ENCODE assay signal across 9 cellular contexts in genomic region chr10:47438857-47439474, GRCh38. TPM values are rescaled to one million over a fixed set of nuclear protein-coding genes. Genes with fewer than 3 reads are reported as not detected.
DNase-seq lines count a peak whose midpoint lies in the region; ATAC-seq, FAIRE-seq and TF ChIP-seq lines count a peak whose summit lies in the region.
"Had no signal": no experiment of that assay in that cellular context is flagged by ENCODE, and none has a peak within 500 bp of the region (broad histone marks: within the 10 kb centered on the region; RNA-seq: fewer than 3 reads in every experiment).

No MANE protein-coding gene starts in this region.

- ATAC-seq in left colon: peak; percentile 100
- no peak for ATAC-seq in stimulated activated naive CD8-positive, alpha-beta T cell treated with anti-CD3 and anti-CD28 coated beads, Interleukin-15, Interleukin-2, amounts not matched to agents 100 U/mL and 50 U/mL, for 24 hours
- no peak for ATAC-seq in GM21528 (IDR thresholded peaks at IDR 0.05; ENCODE audit: low FRiP score, unreplicated experiment)
- no peak for ATAC-seq in HG03354 (IDR thresholded peaks at IDR 0.05; ENCODE audit: poor library complexity, severe bottlenecking, unreplicated experiment)

- DNase-seq in GM03348 (ENCODE audit: low spot score) (peak; percentile 77), NAMALWA (ENCODE audit: low spot score) (peak; percentile 63), astrocyte of the cerebellum (ENCODE audit: low read depth) (peak; percentile 54), left colon (peak; percentile 42 to 65), D721Med (ENCODE audit: insufficient read length, low spot score) (no peak)
- no peak for DNase-seq in stimulated activated naive CD8-positive, alpha-beta T cell treated with anti-CD3 and anti-CD28 coated beads, Interleukin-15, Interleukin-2, amounts not matched to agents 100 U/mL and 50 U/mL, for 24 hours

- intact Hi-C loops in left colon (cut with DNase I, micrococcal nuclease): no loop called here

- no peak for FAIRE-seq in D721Med (lab: Jason Lieb, UNC)

- in situ Hi-C loops in astrocyte of the cerebellum (cut with HindIII; ENCODE audit: low sequenced_read_pairs): no loop called here

- H3K4me3 ChIP-seq in astrocyte of the cerebellum (ENCODE audit: low read depth, low read length): no peak overlapping the region

- TF ChIP-seq CTCF in astrocyte of the cerebellum (IDR thresholded peaks at IDR 0.05; ENCODE audit: low read depth, low read length, missing control alignments) (peak; percentile 81), D721Med (IDR thresholded peaks at IDR 0.05; ENCODE audit: insufficient read depth, missing control alignments) (no peak)

RNA-seq across cellular contexts. Expression of gene ANXA8, which starts 44.9 kb away (rescaled TPM):
- not detected for total RNA-seq in left colon
- total RNA-seq: myocyte had no signal

RNA-seq across cellular contexts. Expression of gene FAM25G, which starts 52.5 kb away (rescaled TPM):
- total RNA-seq in left colon: 1 to 10 TPM; 2.7 to 2.9 TPM
- total RNA-seq: myocyte had no signal

RNA-seq across cellular contexts. Expression of gene ZNF488, which starts 54.9 kb away (rescaled TPM):
- 1 to 10 TPM in 1 of 2 donors, under 1 TPM in 1; 0.64 to 1.7 TPM for total RNA-seq in left colon

Comparison
In these comparisons a context has a peak if more than half of its experiments do, and no peak if none do; other contexts are left out.
1. DNase-seq: peak in GM03348 (single experiment), NAMALWA (single experiment), astrocyte of the cerebellum (single experiment) and left colon (2 of 2); none in stimulated activated naive CD8-positive, alpha-beta T cell treated with anti-CD3 and anti-CD28 coated beads, Interleukin-15, Interleukin-2, amounts not matched to agents 100 U/mL and 50 U/mL, for 24 hours (single experiment) and D721Med (single experiment).